In the genomic region with DNA sequence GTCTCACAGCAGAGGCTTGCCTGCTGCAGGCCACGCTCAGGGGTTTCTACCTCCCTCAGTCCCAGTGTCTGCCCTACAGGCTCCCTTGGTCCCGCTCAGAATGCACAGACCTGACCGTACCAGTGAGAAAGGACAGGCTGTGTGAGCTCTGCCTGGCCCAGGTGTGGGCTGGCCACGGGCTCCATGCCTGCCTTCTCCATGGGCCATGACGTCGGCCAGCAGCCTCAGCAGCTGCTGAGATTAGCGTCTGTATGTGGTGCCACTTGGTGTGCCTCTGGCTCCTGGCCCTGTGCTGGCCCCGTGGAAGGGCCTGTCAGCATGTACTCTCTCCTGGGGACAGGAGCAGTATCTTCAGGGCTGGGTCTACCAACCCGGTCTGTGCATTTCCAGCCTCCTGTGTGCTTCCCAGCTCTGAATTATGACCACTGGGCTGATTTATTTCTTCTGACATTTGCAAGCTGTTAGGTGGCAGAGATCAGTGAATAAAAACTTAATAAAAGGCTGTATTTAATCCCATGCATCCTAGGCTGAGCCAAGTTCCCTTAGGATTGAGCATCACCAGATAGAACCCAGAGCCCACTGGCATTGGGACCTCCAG, we compare ENCODE assay signal across 8 cellular contexts. TPM values are rescaled to one million over a fixed set of nuclear protein-coding genes. Genes with fewer than 3 reads are reported as not detected.
DNase-seq lines count a peak whose midpoint lies in the region; ATAC-seq and TF ChIP-seq lines count a peak whose summit lies in the region.

No MANE protein-coding gene starts in this region.

- peaks cover 33% of the 10 kb centered on the region for H3K36me3 ChIP-seq in CD4-positive, alpha-beta memory T cell (ENCODE audit: insufficient read depth, low read length)

- H3K27ac Mint-ChIP-seq in CD4-positive, alpha-beta memory T cell, result peak overlapping the region; percentile 91 to 99 (median 95)
- H3K27ac Mint-ChIP-seq in natural killer cell treated with Interleukin-12 subunit alpha and Interleukin-12 subunit beta and Interleukin-15 and Interleukin-18, amount 100 ng/mL, for 72 hours, result peak overlapping the region; percentile 83 to 99

- TF ChIP-seq CTCF in NB4 (IDR thresholded peaks at IDR 0.05; ENCODE audit: low read depth, low read length), result no peak

- CTCF ChIA-PET in CD4-positive, alpha-beta memory T cell (lab: Charles Lee; ENCODE audit: partially characterized antibody), result interaction anchor here (1.2 to 5.1 kb wide), 7 partner anchors 9 to 121 kb away, joined by 3 to 22 read pairs (median 4); no protein-coding TSS in a partner anchor

- H3K27me3 ChIP-seq in CD4-positive, alpha-beta memory T cell (ENCODE audit: insufficient read depth, low read length), result no peaks in the 10 kb centered on the region

- peak in 1 of 5 donors; percentile 39 for DNase-seq in CD4-positive, alpha-beta memory T cell
- DNase-seq in NB4 (ENCODE audit: low read depth) (no peak), cerebellar cortex (ENCODE audit: low spot score) (peak; percentile 78), NCI-H345 treated with DMSO at 0.1 percent for 48 hours (lab: John Stamatoyannopoulos, UW; ENCODE audit: unreplicated experiment) (no peak), 8988T (no peak)
- DNase-seq in natural killer cell treated with Interleukin-12 subunit alpha and Interleukin-12 subunit beta and Interleukin-15 and Interleukin-18, amount 100 ng/mL, for 72 hours (ENCODE audit: low spot score), result no peak
- DNase-seq in stimulated activated CD4-positive, alpha-beta T cell treated with anti-CD3 and anti-CD28 coated beads, Interleukin-2, amount 100 ng/mL, for 48 hours, result no peak

- peaks cover 70 to 100% (median 91%) of the 10 kb centered on the region in 4 donors for H3K4me1 Mint-ChIP-seq in CD4-positive, alpha-beta memory T cell
- peaks cover 76 to 80% of the 10 kb centered on the region in 2 donors for H3K4me1 Mint-ChIP-seq in natural killer cell treated with Interleukin-12 subunit alpha and Interleukin-12 subunit beta and Interleukin-15 and Interleukin-18, amount 100 ng/mL, for 72 hours (ENCODE audit: low read depth in 2 of 2)

- POLR2A ChIA-PET in CD4-positive, alpha-beta memory T cell (lab: Charles Lee; ENCODE audit: partially characterized antibody), result interaction anchor here (1.0 to 23.9 kb wide), 10 partner anchors 4 to 131 kb away, joined by 3 to 562 read pairs (median 4); partner anchors contain the start of gene KLF13

- no peak for TF ChIP-seq POLR2A in NB4 (IDR thresholded peaks at IDR 0.05; ENCODE audit: extremely low read depth, insufficient read length)

- no peak for ATAC-seq in natural killer cell treated with Interleukin-12 subunit alpha and Interleukin-12 subunit beta and Interleukin-15 and Interleukin-18, amount 100 ng/mL, for 72 hours
- ATAC-seq in HG03439 (IDR thresholded peaks at IDR 0.05; ENCODE audit: unreplicated experiment), result no peak

- intact Hi-C loops in CD4-positive, alpha-beta memory T cell (cut with micrococcal nuclease), result loop anchor here (1.0 kb wide), 1 partner anchor 15 kb away; no protein-coding TSS in a partner anchor

- H3K4me3 ChIP-seq in CD4-positive, alpha-beta memory T cell (ENCODE audit: low read length in 2 of 2), result peak overlapping the region; percentile 15 to 18
- H3K4me3 ChIP-seq in NB4 (ENCODE audit: low read depth, low read length), result peak overlapping the region; percentile 21

- no peaks in the 10 kb centered on the region for H3K27me3 Mint-ChIP-seq in CD4-positive, alpha-beta memory T cell
- H3K27me3 Mint-ChIP-seq in natural killer cell treated with Interleukin-12 subunit alpha and Interleukin-12 subunit beta and Interleukin-15 and Interleukin-18, amount 100 ng/mL, for 72 hours, result no peaks in the 10 kb centered on the region

- no peaks in the 10 kb centered on the region for H3K9me3 ChIP-seq in CD4-positive, alpha-beta memory T cell (ENCODE audit: control insufficient read depth in 1 of 2, low read length in 2 of 2)

- peaks cover 0 to 7% (median 0%) of the 10 kb centered on the region in 8 donors for H3K9me3 Mint-ChIP-seq in CD4-positive, alpha-beta memory T cell
- no peaks in the 10 kb centered on the region for H3K9me3 Mint-ChIP-seq in natural killer cell treated with Interleukin-12 subunit alpha and Interleukin-12 subunit beta and Interleukin-15 and Interleukin-18, amount 100 ng/mL, for 72 hours

- H3K4me3 Mint-ChIP-seq in CD4-positive, alpha-beta memory T cell, result peak overlapping the region; percentile 76 to 92 (median 85)
- H3K4me3 Mint-ChIP-seq in natural killer cell treated with Interleukin-12 subunit alpha and Interleukin-12 subunit beta and Interleukin-15 and Interleukin-18, amount 100 ng/mL, for 72 hours, result peak overlapping the region; percentile 81

- peak overlapping the region; percentile 74 for H3K27ac ChIP-seq in CD4-positive, alpha-beta memory T cell (ENCODE audit: low read depth, low read length)

- H3K4me1 ChIP-seq in CD4-positive, alpha-beta memory T cell (ENCODE audit: insufficient read depth, low read length), result peaks cover 100% of the 10 kb centered on the region

- H3K36me3 Mint-ChIP-seq in CD4-positive, alpha-beta memory T cell, result peaks cover 10 to 61% of the 10 kb centered on the region in 2 donors
- peaks cover 7% of the 10 kb centered on the region for H3K36me3 Mint-ChIP-seq in natural killer cell treated with Interleukin-12 subunit alpha and Interleukin-12 subunit beta and Interleukin-15 and Interleukin-18, amount 100 ng/mL, for 72 hours

RNA-seq across cellular contexts. Expression of gene KLF13, which starts 25.7 kb away (rescaled TPM):
- total RNA-seq in CD4-positive, alpha-beta memory T cell, result 100 to 1,000 TPM; 197 to 202 TPM
- 10 to 100 TPM; 22.0 to 82.2 TPM for polyA plus RNA-seq in CD4-positive, alpha-beta memory T cell
- total RNA-seq in natural killer cell treated with Interleukin-12 subunit alpha and Interleukin-12 subunit beta and Interleukin-15 and Interleukin-18, amount 100 ng/mL, for 72 hours, result 100 to 1,000 TPM in 1 of 2 donors, 10 to 100 TPM in 1; 95.1 to 153 TPM
